ENCODE assay signal across 1 cellular context in genomic region chr7:114822131-114822530, GRCh38.
TF ChIP-seq lines count a peak whose summit lies in the region.

No MANE protein-coding gene starts in this region.

TF ChIP-seq in GM23338, 12 proteins besides CTCF, POLR2A, EP300 and RAD21 (continued from another document):
- TF ChIP-seq ZNF462 (CRISPR knock-in tag; IDR thresholded peaks at IDR 0.05) (no peak), JUNB (IDR thresholded peaks at IDR 0.05; ENCODE audit: unreplicated experiment) (no peak), ZNF114 (CRISPR knock-in tag; IDR thresholded peaks at IDR 0.05) (no peak), CREB1 (CRISPR knock-in tag; IDR thresholded peaks at IDR 0.05; ENCODE audit: low read depth) (no peak), ZNF331 (CRISPR knock-in tag; IDR thresholded peaks at IDR 0.05; ENCODE audit: low read depth) (no peak), EZH2phosphoT487 (IDR thresholded peaks at IDR 0.05; ENCODE audit: unreplicated experiment) (no peak), POLR2AphosphoS5 (IDR thresholded peaks at IDR 0.05; ENCODE audit: low read depth) (no peak)
